ENCODE assay signal across 18 cellular contexts in the genomic region with DNA sequence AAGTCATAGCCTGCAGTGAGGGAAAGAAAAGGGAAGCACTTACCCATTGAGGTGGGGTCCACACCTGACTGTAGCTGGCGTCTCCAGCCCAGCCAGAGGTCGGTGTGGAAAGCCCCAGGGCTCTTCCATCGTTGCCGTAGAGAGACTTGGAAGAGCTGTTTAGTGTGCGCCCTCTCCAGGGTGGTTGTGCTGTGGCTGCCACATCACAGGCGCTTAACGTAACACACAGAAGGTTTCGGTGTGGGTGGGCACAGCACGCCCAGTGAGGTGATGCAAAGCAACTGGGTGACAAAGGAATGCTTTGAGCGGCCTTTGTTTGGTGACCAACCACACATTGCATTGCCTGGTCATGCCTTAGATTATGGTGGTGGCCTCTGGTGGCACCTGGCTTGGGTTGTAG. TPM values are rescaled to one million over a fixed set of nuclear protein-coding genes. Genes with fewer than 3 reads are reported as not detected.
DNase-seq lines count a peak whose midpoint lies in the region; ATAC-seq and TF ChIP-seq lines count a peak whose summit lies in the region.
"Had no signal": no experiment of that assay in that cellular context is flagged by ENCODE, and none has a peak within 500 bp of the region (broad histone marks: within the 10 kb centered on the region; RNA-seq: fewer than 3 reads in every experiment).

No MANE protein-coding gene starts in this region.

- H3K9ac ChIP-seq in SK-N-SH = no peak overlapping the region
- H3K9ac ChIP-seq: BLaER1, KMS-11 had no signal

- H3K27me3 ChIP-seq in SK-N-SH (ENCODE audit: insufficient read depth) = no peaks in the 10 kb centered on the region
- H3K27me3 ChIP-seq: BLaER1 had no signal

- H3K4me2 ChIP-seq in SK-N-SH = no peak overlapping the region
- H3K4me2 ChIP-seq: BLaER1, KMS-11 had no signal

- CTCF ChIA-PET in activated CD8-positive, alpha-beta T cell treated with anti-CD3 and anti-CD28 coated beads for 36 hours (lab: Charles Lee) = no interaction called here
- CTCF ChIA-PET in activated CD8-positive, alpha-beta T cell treated with anti-CD3 and anti-CD28 coated beads, Interleukin-2, amount 10 ng/mL, durations not matched to agents 7 days and 5 days (lab: Charles Lee) = no interaction called here
- CTCF ChIA-PET in WTC11 (lab: Charles Lee) (no interaction called here), SK-N-SH (lab: Yijun Ruan, JAX) (interaction anchor here (1.2 kb wide), 2 partner anchors 37 to 140 kb away, joined by 3 to 4 read pairs; partner anchors contain the start of genes KIF1B and UBE4B)

- ATAC-seq in activated CD8-positive, alpha-beta T cell treated with anti-CD3 and anti-CD28 coated beads for 36 hours = no peak
- ATAC-seq in activated CD8-positive, alpha-beta T cell treated with anti-CD3 and anti-CD28 coated beads, Interleukin-2, amount 10 ng/mL, durations not matched to agents 7 days and 5 days = no peak
- ATAC-seq in WTC11 = no peak; the same call in 1 of the 2 replicates
- ATAC-seq: Right ventricle myocardium inferior had no signal

- no peak for TF ChIP-seq CTCF in activated CD8-positive, alpha-beta T cell treated with anti-CD3 and anti-CD28 coated beads for 36 hours (IDR thresholded peaks at IDR 0.05)
- TF ChIP-seq CTCF in GM12873 (IDR thresholded peaks at IDR 0.05; ENCODE audit: insufficient read depth, low read depth, low read length, missing control alignments) (peak; percentile 17), WTC11 (IDR thresholded peaks at IDR 0.05) (no peak), neural crest cell (conservative IDR thresholded peaks at IDR 0.05) (no peak), SK-N-SH (IDR thresholded peaks at IDR 0.05) (no peak)

- no peaks in the 10 kb centered on the region for H3K27me3 Mint-ChIP-seq in activated CD8-positive, alpha-beta T cell treated with anti-CD3 and anti-CD28 coated beads for 36 hours
- H3K27me3 Mint-ChIP-seq in activated CD8-positive, alpha-beta T cell treated with anti-CD3 and anti-CD28 coated beads, Interleukin-2, amount 10 ng/mL, durations not matched to agents 7 days and 5 days (ENCODE audit: low read depth) = no peaks in the 10 kb centered on the region
- H3K27me3 Mint-ChIP-seq in WTC11 (ENCODE audit: low read depth) (no peaks in the 10 kb centered on the region), neural crest cell (ENCODE audit: low read depth) (no peaks in the 10 kb centered on the region)

- peaks cover 20 to 21% of the 10 kb centered on the region in 2 experiments for H3K36me3 ChIP-seq in SK-N-SH (replicated peaks in 1 of 2; ENCODE audit: control insufficient read depth in 1 of 2, insufficient read depth in 2 of 2, low read length in 1 of 2)

- 97% methylated on average over 10 of the region's 10 CpGs for WGBS in SK-N-SH (ENCODE audit: low lambda C conversion rate)

- H4K20me1 ChIP-seq in SK-N-SH (ENCODE audit: insufficient read depth) = no peaks in the 10 kb centered on the region
- H4K20me1 ChIP-seq: BLaER1 had no signal

- no peak for TF ChIP-seq RAD21 in SK-N-SH (IDR thresholded peaks at IDR 0.05; ENCODE audit: low read length)

- peak overlapping the region; percentile 73 for H3K27ac Mint-ChIP-seq in activated CD8-positive, alpha-beta T cell treated with anti-CD3 and anti-CD28 coated beads for 36 hours
- no peak overlapping the region for H3K27ac Mint-ChIP-seq in activated CD8-positive, alpha-beta T cell treated with anti-CD3 and anti-CD28 coated beads, Interleukin-2, amount 10 ng/mL, durations not matched to agents 7 days and 5 days
- H3K27ac Mint-ChIP-seq in WTC11 (0 out of 2 replicates have a peak overlapping the region, but pooled peaks have one; percentile 46), neural crest cell (ENCODE audit: unreplicated experiment) (peak overlapping the region; percentile 40)

- H2AFZ ChIP-seq in SK-N-SH (ENCODE audit: low read depth) = no peak overlapping the region

- H3K4me1 ChIP-seq in SK-N-SH (ENCODE audit: control insufficient read depth in 1 of 2, insufficient read depth in 2 of 2, low read depth in 1 of 2, low read length in 1 of 2) = no peaks in the 10 kb centered on the region; a peak in 1 of 4 replicates
- H3K4me1 ChIP-seq: BLaER1 had no signal

- H3F3A ChIP-seq in SK-N-SH (replicated peaks; ENCODE audit: insufficient read depth) = no peaks in the 10 kb centered on the region

- DNase-seq in activated CD8-positive, alpha-beta T cell treated with anti-CD3 and anti-CD28 coated beads for 36 hours = peak; percentile 40
- DNase-seq in activated CD8-positive, alpha-beta T cell treated with anti-CD3 and anti-CD28 coated beads, Interleukin-2, amount 10 ng/mL, durations not matched to agents 7 days and 5 days = no peak
- DNase-seq in WTC11 (ENCODE audit: low spot score) (no peak), neural crest cell (ENCODE audit: low read depth, low spot score) (no peak), globus pallidus (ENCODE audit: low spot score) (no peak), islet precursor cell (no peak), SK-N-SH (no peak)
- DNase-seq: GF-D8, GOT3, NCI-H1092, NCI-H1694, NCI-H446 treated with DMSO at 0.1 percent for 48 hours, NCI-H748 treated with DMSO at 0.1 percent for 48 hours had no signal

- no peak for TF ChIP-seq EP300 in SK-N-SH (IDR thresholded peaks at IDR 0.05; ENCODE audit: borderline replicate concordance in 1 of 2, low read depth in 1 of 2, low read length in 1 of 2)

- no peak overlapping the region for H3K4me3 ChIP-seq in SK-N-SH (ENCODE audit: low read depth in 2 of 2, low read length in 1 of 2)
- H3K4me3 ChIP-seq: BLaER1 had no signal

- POLR2A ChIA-PET in activated CD8-positive, alpha-beta T cell treated with anti-CD3 and anti-CD28 coated beads for 36 hours (lab: Charles Lee) = no interaction called here
- POLR2A ChIA-PET in activated CD8-positive, alpha-beta T cell treated with anti-CD3 and anti-CD28 coated beads, Interleukin-2, amount 10 ng/mL, durations not matched to agents 7 days and 5 days (lab: Charles Lee) = no interaction called here
- POLR2A ChIA-PET in WTC11 (lab: Charles Lee) = interaction anchor here (0.7 kb wide), 1 partner anchor 1952 kb away, joined by 3 read pairs; no protein-coding TSS in a partner anchor
- POLR2A ChIA-PET in SK-N-SH (lab: Yijun Ruan, JAX) = no interaction called here

- no peak overlapping the region for H3K4me3 Mint-ChIP-seq in activated CD8-positive, alpha-beta T cell treated with anti-CD3 and anti-CD28 coated beads for 36 hours
- H3K4me3 Mint-ChIP-seq in activated CD8-positive, alpha-beta T cell treated with anti-CD3 and anti-CD28 coated beads, Interleukin-2, amount 10 ng/mL, durations not matched to agents 7 days and 5 days = no peak overlapping the region
- H3K4me3 Mint-ChIP-seq in WTC11 = no peak overlapping the region
- H3K4me3 Mint-ChIP-seq in neural crest cell = no peak overlapping the region

- H3K9me2 ChIP-seq in SK-N-SH = no peaks in the 10 kb centered on the region

- no peak overlapping the region for H3K27ac ChIP-seq in SK-N-SH (ENCODE audit: low read depth in 2 of 2, low read length in 1 of 2)
- H3K27ac ChIP-seq: 22Rv1, BLaER1, KMS-11 had no signal

- H3K79me2 ChIP-seq in SK-N-SH (ENCODE audit: insufficient read depth) = no peaks in the 10 kb centered on the region

- peaks cover 42% of the 10 kb centered on the region for H3K4me1 Mint-ChIP-seq in activated CD8-positive, alpha-beta T cell treated with anti-CD3 and anti-CD28 coated beads for 36 hours (ENCODE audit: low read depth)
- H3K4me1 Mint-ChIP-seq in activated CD8-positive, alpha-beta T cell treated with anti-CD3 and anti-CD28 coated beads, Interleukin-2, amount 10 ng/mL, durations not matched to agents 7 days and 5 days (ENCODE audit: low read depth) = peaks cover 46% of the 10 kb centered on the region
- H3K4me1 Mint-ChIP-seq in WTC11 (peaks cover 4% of the 10 kb centered on the region), neural crest cell (peaks cover 50% of the 10 kb centered on the region)

- peaks cover 4% of the 10 kb centered on the region for H3K9me3 Mint-ChIP-seq in activated CD8-positive, alpha-beta T cell treated with anti-CD3 and anti-CD28 coated beads for 36 hours
- peaks cover 3% of the 10 kb centered on the region for H3K9me3 Mint-ChIP-seq in activated CD8-positive, alpha-beta T cell treated with anti-CD3 and anti-CD28 coated beads, Interleukin-2, amount 10 ng/mL, durations not matched to agents 7 days and 5 days (ENCODE audit: insufficient read depth)
- H3K9me3 Mint-ChIP-seq in WTC11 (peaks cover 16% of the 10 kb centered on the region), neural crest cell (peaks cover 6% of the 10 kb centered on the region)

- peaks cover 41% of the 10 kb centered on the region for H3K36me3 Mint-ChIP-seq in activated CD8-positive, alpha-beta T cell treated with anti-CD3 and anti-CD28 coated beads for 36 hours (ENCODE audit: low read depth)
- peaks cover 56% of the 10 kb centered on the region for H3K36me3 Mint-ChIP-seq in activated CD8-positive, alpha-beta T cell treated with anti-CD3 and anti-CD28 coated beads, Interleukin-2, amount 10 ng/mL, durations not matched to agents 7 days and 5 days (ENCODE audit: low read depth)
- H3K36me3 Mint-ChIP-seq in WTC11 (peaks cover 47% of the 10 kb centered on the region), neural crest cell (ENCODE audit: low read depth) (peaks cover 39% of the 10 kb centered on the region)

- H3K9me3 ChIP-seq in SK-N-SH = no peaks in the 10 kb centered on the region

- intact Hi-C loops in activated CD8-positive, alpha-beta T cell treated with anti-CD3 and anti-CD28 coated beads for 36 hours (cut with micrococcal nuclease) = no loop called here

TF ChIP-seq in WTC11, 78 proteins besides CTCF, POLR2A, EP300 and RAD21 (continues in another document):
- TF ChIP-seq JAZF1 (CRISPR knock-in tag; IDR thresholded peaks at IDR 0.05) (no peak), SMAD3 (CRISPR knock-in tag; IDR thresholded peaks at IDR 0.05; ENCODE audit: borderline replicate concordance) (no peak), MYBL2 (CRISPR knock-in tag; IDR thresholded peaks at IDR 0.05) (no peak), PRRX2 (CRISPR knock-in tag; IDR thresholded peaks at IDR 0.05) (no peak), GABPB1 (CRISPR knock-in tag; IDR thresholded peaks at IDR 0.05) (no peak)

TF ChIP-seq in SK-N-SH, 30 proteins besides CTCF, POLR2A, EP300 and RAD21:
- TF ChIP-seq CHD2 (IDR thresholded peaks at IDR 0.05; ENCODE audit: low read length, partially characterized antibody) = no peak

RNA-seq across cellular contexts. Expression of gene KIF1B, which starts 36.8 kb away (rescaled TPM):
- total RNA-seq in activated CD8-positive, alpha-beta T cell treated with anti-CD3 and anti-CD28 coated beads for 36 hours = 1 to 10 TPM; 7.1 to 8.9 TPM
- 1 to 10 TPM; 9.2 to 9.6 TPM for total RNA-seq in activated CD8-positive, alpha-beta T cell treated with anti-CD3 and anti-CD28 coated beads, Interleukin-2, amount 10 ng/mL, durations not matched to agents 7 days and 5 days
- 63.1 to 70.1 TPM (median 64.9 TPM) in 3 replicates for total RNA-seq in WTC11 (2021)
- 113 and 116 TPM in 2 replicates for total RNA-seq in neural crest cell
- polyA plus RNA-seq in SK-N-SH (2012; rRNA removed) = 6.8 and 8.8 TPM in 2 replicates
- polyA plus RNA-seq in SK-N-SH (2012; cell fraction: cytosol; rRNA removed) = 7.4 and 7.7 TPM in 2 replicates
- polyA plus RNA-seq in SK-N-SH (2012; cell fraction: nucleus; rRNA removed) = 7.6 and 12.3 TPM in 2 replicates
